ENCODE assay signal across 8 cellular contexts in the genomic region with DNA sequence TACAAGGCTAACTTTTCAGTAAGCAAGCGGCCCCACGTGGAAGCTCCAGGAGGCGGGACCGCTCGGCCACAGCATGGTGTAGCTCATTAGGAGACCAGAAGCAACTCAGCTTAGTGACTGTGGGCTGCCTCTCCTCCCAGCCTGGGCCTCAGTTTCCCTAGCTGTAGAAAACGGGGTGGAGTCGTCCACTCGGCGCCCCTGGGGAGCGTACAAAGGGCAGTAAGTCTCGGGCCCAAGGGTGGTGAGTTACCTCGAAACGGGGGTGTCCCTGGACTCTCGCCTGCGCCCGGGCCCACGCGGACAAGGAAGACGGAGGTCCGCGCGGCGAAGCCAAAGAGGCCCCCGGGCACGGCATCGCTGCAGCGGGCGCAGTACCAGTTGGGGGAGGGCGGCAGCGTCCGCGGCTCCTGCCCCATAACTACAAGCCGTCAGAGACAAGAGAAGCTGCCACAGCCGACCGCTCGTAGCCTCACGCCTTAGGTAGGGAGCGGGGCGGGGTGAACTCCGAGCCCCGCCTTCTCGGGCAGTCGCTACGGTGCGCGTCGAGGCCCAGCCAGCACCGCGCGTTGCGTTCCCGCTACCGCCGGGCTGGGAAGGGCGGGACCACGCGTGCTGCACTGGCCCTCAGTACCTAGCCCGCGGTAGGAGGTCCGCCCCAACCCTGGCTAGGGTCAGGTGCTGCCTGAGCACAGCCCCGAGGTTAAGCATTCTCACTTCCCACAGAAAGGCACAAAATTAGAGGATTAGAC. TPM values are rescaled to one million over a fixed set of nuclear protein-coding genes. Genes with fewer than 3 reads are reported as not detected.
A peak's percentile ranks its signal among the peaks of the same experiment; 100 is the strongest.
DNase-seq lines count a peak whose midpoint lies in the region; ATAC-seq and TF ChIP-seq lines count a peak whose summit lies in the region.

TSS of gene GEMIN5 (minus strand) at position 494 of the 749 bp plus-strand sequence. CDS start at position 416, 78 bp downstream.

- H3K9ac ChIP-seq in SU-DHL-6 (ENCODE audit: low read length) = peak within 1 kb of the TSS; percentile 91
- H3K9ac ChIP-seq in parathyroid adenoma = no peak within 1 kb of the TSS

- peak within 1 kb of the TSS; percentile 88 for H3K27ac Mint-ChIP-seq in activated naive CD8-positive, alpha-beta T cell treated with anti-CD3 and anti-CD28 coated beads, Interleukin-2, amount 10 ng/mL, durations not matched to agents 7 days and 5 days

- peaks cover 12% of the 10 kb centered on the region for H3K36me3 Mint-ChIP-seq in activated naive CD8-positive, alpha-beta T cell treated with anti-CD3 and anti-CD28 coated beads, Interleukin-2, amount 10 ng/mL, durations not matched to agents 7 days and 5 days

- peaks cover 55% of the 10 kb centered on the region for H3K79me2 ChIP-seq in SU-DHL-6 (ENCODE audit: insufficient read depth, low read length)
- peaks cover 13% of the 10 kb centered on the region for H3K79me2 ChIP-seq in parathyroid adenoma

- H3K36me3 ChIP-seq in SU-DHL-6 (ENCODE audit: low read length) (peaks cover 5% of the 10 kb centered on the region; the same call in 1 of the 2 replicates), parathyroid adenoma (ENCODE audit: control insufficient read depth, insufficient read depth, low read length) (no peaks in the 10 kb centered on the region), tibial artery (peaks cover 0 to 12% (median 0%) of the 10 kb centered on the region in 3 donors)

- peak within 1 kb of the TSS; percentile 20; the same call in 1 of the 2 replicates for H3K27ac ChIP-seq in SU-DHL-6 (ENCODE audit: low read depth, low read length)
- H3K27ac ChIP-seq in parathyroid adenoma = peak within 1 kb of the TSS; percentile 53
- H3K27ac ChIP-seq in tibial artery = peak within 1 kb of the TSS; percentile 84 to 85

- H3K4me3 Mint-ChIP-seq in activated naive CD8-positive, alpha-beta T cell treated with anti-CD3 and anti-CD28 coated beads, Interleukin-2, amount 10 ng/mL, durations not matched to agents 7 days and 5 days = peak within 1 kb of the TSS; percentile 89

- no peaks in the 10 kb centered on the region for H3K27me3 Mint-ChIP-seq in activated naive CD8-positive, alpha-beta T cell treated with anti-CD3 and anti-CD28 coated beads, Interleukin-2, amount 10 ng/mL, durations not matched to agents 7 days and 5 days

- H4K20me1 ChIP-seq in SU-DHL-6 (ENCODE audit: low read depth, low read length) = no peaks in the 10 kb centered on the region

- H3K4me2 ChIP-seq in SU-DHL-6 (ENCODE audit: low read depth, low read length, poor library complexity, severe bottlenecking) (peak within 1 kb of the TSS; percentile 94), parathyroid adenoma (ENCODE audit: low read length) (peak within 1 kb of the TSS; percentile 75)

- no peaks in the 10 kb centered on the region for H3K9me3 Mint-ChIP-seq in activated naive CD8-positive, alpha-beta T cell treated with anti-CD3 and anti-CD28 coated beads, Interleukin-2, amount 10 ng/mL, durations not matched to agents 7 days and 5 days

- H3K4me1 ChIP-seq in parathyroid adenoma = peaks cover 4% of the 10 kb centered on the region
- H3K4me1 ChIP-seq in tibial artery = peaks cover 0 to 37% (median 28%) of the 10 kb centered on the region in 4 donors

- peaks cover 30% of the 10 kb centered on the region for H3K4me1 Mint-ChIP-seq in activated naive CD8-positive, alpha-beta T cell treated with anti-CD3 and anti-CD28 coated beads, Interleukin-2, amount 10 ng/mL, durations not matched to agents 7 days and 5 days

- peaks cover 10% of the 10 kb centered on the region for H3F3A ChIP-seq in SU-DHL-6 (ENCODE audit: insufficient read depth)

- H2AFZ ChIP-seq in SU-DHL-6 (ENCODE audit: low read depth, low read length, severe bottlenecking) = peak within 1 kb of the TSS; percentile 82
- H2AFZ ChIP-seq in parathyroid adenoma = peak within 1 kb of the TSS; percentile 100

- no peaks in the 10 kb centered on the region for H3K9me3 ChIP-seq in SU-DHL-6 (ENCODE audit: insufficient read depth, low read length)
- H3K9me3 ChIP-seq in parathyroid adenoma (ENCODE audit: control insufficient read depth, low read length) = no peaks in the 10 kb centered on the region
- H3K9me3 ChIP-seq in tibial artery = no peaks in the 10 kb centered on the region

- peak; percentile 92 for ATAC-seq in activated naive CD8-positive, alpha-beta T cell treated with anti-CD3 and anti-CD28 coated beads, Interleukin-2, amount 10 ng/mL, durations not matched to agents 7 days and 5 days (ENCODE audit: low read depth)
- ATAC-seq in Right ventricle myocardium superior (ENCODE audit: poor library complexity) = peak; percentile 96

- no peaks in the 10 kb centered on the region for H3K9me2 ChIP-seq in SU-DHL-6 (replicated peaks; ENCODE audit: insufficient read depth, low read length)

- H3K4me3 ChIP-seq in HFF-Myc (replicated peaks; ENCODE audit: low read depth, low read length) (peak within 1 kb of the TSS; percentile 93), SU-DHL-6 (ENCODE audit: insufficient read depth, low read length, poor library complexity, severe bottlenecking) (peak within 1 kb of the TSS; percentile 85), parathyroid adenoma (ENCODE audit: low read depth, low read length) (peak within 1 kb of the TSS; percentile 82), tibial artery (peak within 1 kb of the TSS; percentile 93 to 97)

- DNase-seq in GM10248 (ENCODE audit: extremely low spot score) (peak; percentile 94), HFF-Myc (ENCODE audit: extremely low read depth, low read depth) (peak; percentile 37), NAMALWA (ENCODE audit: low spot score) (peak; percentile 89), Right ventricle myocardium superior (peak; percentile 92), tibial artery (peak; percentile 73 to 87)
- DNase-seq in activated naive CD8-positive, alpha-beta T cell treated with anti-CD3 and anti-CD28 coated beads, Interleukin-2, amount 10 ng/mL, durations not matched to agents 7 days and 5 days = peak; percentile 89

- H3K27me3 ChIP-seq in SU-DHL-6 (ENCODE audit: low read length) (no peaks in the 10 kb centered on the region), parathyroid adenoma (ENCODE audit: control insufficient read depth, insufficient read depth, low read length) (no peaks in the 10 kb centered on the region), tibial artery (no peaks in the 10 kb centered on the region)

- TF ChIP-seq CTCF in GM10248 (IDR thresholded peaks at IDR 0.05; ENCODE audit: control extremely low read depth, extremely low read depth, low read depth, missing control alignments) (no peak), HFF-Myc (IDR thresholded peaks at IDR 0.05; ENCODE audit: low read depth, low read length, missing control alignments) (no peak), SU-DHL-6 (IDR thresholded peaks at IDR 0.05; ENCODE audit: insufficient read depth, low read length, poor library complexity, severe bottlenecking) (no peak), parathyroid adenoma (IDR thresholded peaks at IDR 0.05) (no peak), tibial artery (IDR thresholded peaks at IDR 0.05) (no peak)

- intact Hi-C loops in Right ventricle myocardium superior (cut with DNase I) = no loop called here
- intact Hi-C loops in tibial artery (cut with DNase I; ENCODE audit: low total_unique reads) = loop anchor here (5.0 kb wide), 1 partner anchor 81 kb away; the partner anchor contains the start of gene CNOT8

- CTCF ChIA-PET in GM10248 (lab: Yijun Ruan, JAX) = interaction anchor here (0.6 to 1.8 kb wide), 6 partner anchors 10 to 150 kb away, joined by 3 to 7 read pairs (median 3); no protein-coding TSS in a partner anchor

- POLR2A ChIA-PET in GM10248 (lab: Yijun Ruan, JAX) = interaction anchor here (1.2 kb wide), 1 partner anchor 10 kb away, joined by 3 read pairs; no protein-coding TSS in a partner anchor
- POLR2A ChIA-PET in activated naive CD8-positive, alpha-beta T cell treated with anti-CD3 and anti-CD28 coated beads, Interleukin-2, amount 10 ng/mL, durations not matched to agents 7 days and 5 days (lab: Charles Lee) = interaction anchor here (1.4 to 1.7 kb wide), 2 partner anchors 10 to 75 kb away, joined by 3 to 6 read pairs; no protein-coding TSS in a partner anchor

RNA-seq across cellular contexts. Expression of gene GEMIN5, which starts in this region (rescaled TPM):
- total RNA-seq in activated naive CD8-positive, alpha-beta T cell treated with anti-CD3 and anti-CD28 coated beads, Interleukin-2, amount 10 ng/mL, durations not matched to agents 7 days and 5 days = 10 to 100 TPM; 13.8 to 15.7 TPM
- 13.7 TPM for total RNA-seq in Right ventricle myocardium superior

Comparison
In these comparisons a context has a peak if more than half of its experiments do, and no peak if none do; other contexts are left out.
1. Peak in every context shown above with its lines: DNase-seq, ATAC-seq, H3K4me3 ChIP-seq and H3K27ac ChIP-seq.
2. DNase-seq: peak in every context shown above with its lines; median percentile 94 in GM10248; 92 in Right ventricle myocardium superior; 89 in NAMALWA; 89 in activated naive CD8-positive, alpha-beta T cell treated with anti-CD3 and anti-CD28 coated beads, Interleukin-2, amount 10 ng/mL, durations not matched to agents 7 days and 5 days; 80 in tibial artery; 37 in HFF-Myc.
3. H3K27ac ChIP-seq: peak in every context shown above with its lines; median percentile 84 in tibial artery; 53 in parathyroid adenoma; 20 in SU-DHL-6.